8 cellular contexts compared by ENCODE assay signal in the genomic region with DNA sequence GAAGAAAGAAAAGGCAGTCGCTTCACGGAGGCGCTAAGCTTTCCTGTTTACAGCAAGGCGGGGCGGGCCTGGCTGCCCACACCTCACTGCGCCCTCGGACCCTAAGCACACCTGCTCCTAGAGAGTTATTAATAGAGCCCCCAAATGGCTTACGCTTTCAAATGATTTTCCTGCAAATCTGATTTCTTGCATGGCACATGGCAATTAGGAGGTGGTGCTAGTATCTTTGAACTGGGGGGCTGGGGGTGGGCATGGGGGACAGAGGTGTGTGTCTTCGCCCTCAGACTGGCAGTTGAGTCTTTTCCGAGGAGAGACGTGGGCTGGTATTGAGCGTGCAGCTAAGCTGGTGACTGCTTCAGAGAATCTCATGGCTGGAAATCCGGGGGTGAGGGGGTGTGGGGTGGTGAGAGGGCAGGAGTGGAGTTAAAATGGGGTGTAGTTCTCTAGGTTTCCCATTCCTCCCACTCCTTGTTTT. TPM values are rescaled to one million over a fixed set of nuclear protein-coding genes. Genes with fewer than 3 reads are reported as not detected.
DNase-seq lines count a peak whose midpoint lies in the region; ATAC-seq and TF ChIP-seq lines count a peak whose summit lies in the region.

No MANE protein-coding gene starts in this region.

- H3K4me3 ChIP-seq in neural progenitor cell: peak overlapping the region; percentile 92
- H3K4me3 ChIP-seq in vagina: peak overlapping the region; percentile 57 to 74
- H3K4me3 ChIP-seq in testis: peak overlapping the region in 1 of 2 donors; percentile 6

- peaks cover 4% of the 10 kb centered on the region for H4K20me1 ChIP-seq in neural progenitor cell (ENCODE audit: low read depth)

- DNase-seq in H4 (ENCODE audit: low spot score): peak; percentile 10
- DNase-seq in activated B cell treated with CpG ODN at 0.5 μM for 24 hours: no peak
- peak; percentile 67 for DNase-seq in dermis blood vessel endothelial cell
- DNase-seq in neural progenitor cell (ENCODE audit: low spot score): peak; percentile 62
- no peak for DNase-seq in vagina (ENCODE audit: extremely low spot score in 2 of 2)
- DNase-seq in testis: no peak
- DNase-seq in NCI-H510A treated with DMSO at 0.1 percent for 48 hours (lab: John Stamatoyannopoulos, UW): no peak

- H3K27ac ChIP-seq in neural progenitor cell (no peak overlapping the region), vagina (peak overlapping the region; percentile 75), testis (no peak overlapping the region)

- peak; percentile 11 for ATAC-seq in activated B cell treated with CpG ODN at 0.5 μM for 24 hours (ENCODE audit: low read depth)
- ATAC-seq in HG02798 (IDR thresholded peaks at IDR 0.05; ENCODE audit: poor library complexity, unreplicated experiment): no peak

- H3K9me3 Mint-ChIP-seq in activated B cell treated with CpG ODN at 0.5 μM for 24 hours (no peaks in the 10 kb centered on the region), neural progenitor cell (no peaks in the 10 kb centered on the region)

- H3K79me2 ChIP-seq in neural progenitor cell (ENCODE audit: low read depth): no peaks in the 10 kb centered on the region

- 8 to 9% methylated on average over 13 of the region's 13 CpGs for WGBS in testis, 2 donors

- TF ChIP-seq CTCF in activated B cell treated with CpG ODN at 0.5 μM for 24 hours (IDR thresholded peaks at IDR 0.05) (no peak), neural progenitor cell (IDR thresholded peaks at IDR 0.05) (no peak), vagina (IDR thresholded peaks at IDR 0.05) (no peak), testis (IDR thresholded peaks at IDR 0.05) (no peak)

- no peak overlapping the region for H2AFZ ChIP-seq in neural progenitor cell (replicated peaks)

- peaks cover 32% of the 10 kb centered on the region for H3F3A ChIP-seq in neural progenitor cell (ENCODE audit: low read depth)

- H3K9ac ChIP-seq in neural progenitor cell: no peak overlapping the region

- H3K9me3 ChIP-seq in neural progenitor cell (ENCODE audit: low read depth): no peaks in the 10 kb centered on the region
- no peaks in the 10 kb centered on the region for H3K9me3 ChIP-seq in vagina
- no peaks in the 10 kb centered on the region for H3K9me3 ChIP-seq in testis

- H3K36me3 Mint-ChIP-seq in activated B cell treated with CpG ODN at 0.5 μM for 24 hours (ENCODE audit: low read depth) (peaks cover 66% of the 10 kb centered on the region), neural progenitor cell (peaks cover 35% of the 10 kb centered on the region)

- H3K27me3 Mint-ChIP-seq in activated B cell treated with CpG ODN at 0.5 μM for 24 hours: no peaks in the 10 kb centered on the region
- H3K27me3 Mint-ChIP-seq in neural progenitor cell (ENCODE audit: insufficient read depth, low read depth): peaks cover 2% of the 10 kb centered on the region

- peak overlapping the region; percentile 98 for H3K4me2 ChIP-seq in neural progenitor cell

- CTCF ChIA-PET in activated B cell treated with CpG ODN at 0.5 μM for 24 hours (lab: Charles Lee): interaction anchor here (0.6 to 7.0 kb wide), 42 partner anchors 9 to 316 kb away, joined by 3 to 96 read pairs (median 4); a partner anchor contains a TSS

- POLR2A ChIA-PET in activated B cell treated with CpG ODN at 0.5 μM for 24 hours (lab: Charles Lee): interaction anchor here (0.6 to 5.7 kb wide), 31 partner anchors 9 to 1200 kb away, joined by 3 to 154 read pairs (median 7); a partner anchor contains a TSS

- H3K4me3 Mint-ChIP-seq in activated B cell treated with CpG ODN at 0.5 μM for 24 hours (peak overlapping the region; percentile 98), neural progenitor cell (peak overlapping the region; percentile 97)

- H3K36me3 ChIP-seq in neural progenitor cell (no peaks in the 10 kb centered on the region), vagina (no peaks in the 10 kb centered on the region), testis (ENCODE audit: low read depth, missing control alignments) (no peaks in the 10 kb centered on the region)

- no peak for TF ChIP-seq POLR2A in vagina (IDR thresholded peaks at IDR 0.05)
- TF ChIP-seq POLR2A in testis (IDR thresholded peaks at IDR 0.05): no peak

- H3K4me1 Mint-ChIP-seq in activated B cell treated with CpG ODN at 0.5 μM for 24 hours: peaks cover 68% of the 10 kb centered on the region
- H3K4me1 Mint-ChIP-seq in neural progenitor cell: peaks cover 43% of the 10 kb centered on the region

- H3K27me3 ChIP-seq in neural progenitor cell (peaks cover 27% of the 10 kb centered on the region), vagina (no peaks in the 10 kb centered on the region), testis (no peaks in the 10 kb centered on the region)

- intact Hi-C loops in activated B cell treated with CpG ODN at 0.5 μM for 24 hours (cut with micrococcal nuclease) (loop anchor here (1.0 to 5.0 kb wide), 6 partner anchors 9 to 317 kb away; no protein-coding TSS in a partner anchor), vagina (cut with DNase I) (no loop called here), testis (cut with DNase I; ENCODE audit: low total_unique reads) (no loop called here)

- H3K4me1 ChIP-seq in neural progenitor cell (peaks cover 14% of the 10 kb centered on the region), vagina (peaks cover 33% of the 10 kb centered on the region), testis (peaks cover 12% of the 10 kb centered on the region)

- peak overlapping the region; percentile 98 for H3K27ac Mint-ChIP-seq in activated B cell treated with CpG ODN at 0.5 μM for 24 hours
- peak overlapping the region; percentile 59 for H3K27ac Mint-ChIP-seq in neural progenitor cell

RNA-seq across cellular contexts. Expression of a gene that starts 1.3 kb away (rescaled TPM):
- total RNA-seq in H4 (2014; rRNA removed; shearing (Covaris generic)): 3.2 and 4.9 TPM in 2 replicates
- total RNA-seq in activated B cell treated with CpG ODN at 0.5 μM for 24 hours: 77.7 and 85.2 TPM in 2 replicates
- 311 and 394 TPM in 2 replicates for total RNA-seq in dermis blood vessel endothelial cell
- 7.4 and 8.7 TPM in 2 replicates for total RNA-seq in neural progenitor cell (ENCODE audit: low replicate concordance)
- 58.4 TPM for total RNA-seq in vagina
- total RNA-seq in testis: 10 to 100 TPM in 1 of 2 donors, 1 to 10 TPM in 1; 6.4 to 11.5 TPM
- polyA plus RNA-seq in testis (ENCODE audit: insufficient read depth, low read depth, low replicate concordance): 9.3 TPM

Comparison
In these comparisons a context has a peak if more than half of its experiments do, and no peak if none do; other contexts are left out.
1. DNase-seq: peak in H4 (single experiment), dermis blood vessel endothelial cell (single experiment) and neural progenitor cell (single experiment); none in activated B cell treated with CpG ODN at 0.5 μM for 24 hours (single experiment), vagina (0 of 2), testis (single experiment) and NCI-H510A treated with DMSO at 0.1 percent for 48 hours (single experiment).